ENCODE assay signal across 15 cellular contexts in the genomic region with DNA sequence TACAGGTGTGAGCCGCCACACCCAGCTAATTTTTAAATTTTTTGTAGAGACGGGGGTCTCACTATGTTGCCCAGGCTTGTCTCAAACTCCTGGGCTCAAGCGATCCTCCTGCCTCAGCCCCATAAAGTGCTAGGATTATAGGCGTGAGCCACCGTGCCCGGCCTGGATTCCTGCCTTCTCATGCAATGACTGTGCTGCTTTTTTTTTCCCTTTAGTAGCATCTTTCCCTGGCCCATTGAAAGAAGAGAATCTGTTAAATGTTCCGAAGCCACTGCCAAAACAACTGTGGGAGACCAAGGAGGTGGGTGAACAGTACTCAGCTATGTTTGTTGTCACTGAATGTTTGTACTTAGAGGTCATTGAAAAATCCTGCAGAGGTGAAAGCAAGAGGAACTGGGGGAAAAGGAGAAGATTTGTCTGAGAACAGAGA.
DNase-seq lines count a peak whose midpoint lies in the region; ATAC-seq, FAIRE-seq and TF ChIP-seq lines count a peak whose summit lies in the region.
"Had no signal": no experiment of that assay in that cellular context is flagged by ENCODE, and none has a peak within 500 bp of the region (broad histone marks: within the 10 kb centered on the region; RNA-seq: fewer than 3 reads in every experiment).

No MANE protein-coding gene starts in this region.

- BruUV-seq in K562 (replicated peaks; lab: Mats Ljungman, UMichigan) = no TSS peak

- H3K4me3 ChIP-seq in HEK293 (ENCODE audit: low read depth, low read length) (no peak overlapping the region), K562 (no peak overlapping the region), psoas muscle (no peak overlapping the region), colonic mucosa (no peak overlapping the region)

- intact Hi-C loops in K562 (cut with micrococcal nuclease) = no loop called here
- intact Hi-C loops in psoas muscle (cut with DNase I) = no loop called here
- intact Hi-C loops in colonic mucosa (cut with DNase I) = no loop called here

- H3K27me3 ChIP-seq in K562 (ENCODE audit: control insufficient read depth in 2 of 2, insufficient read depth in 2 of 2, low read length in 2 of 2) (no peaks in the 10 kb centered on the region), psoas muscle (ENCODE audit: insufficient read depth in 3 of 3, low read length in 2 of 3) (no peaks in the 10 kb centered on the region), colonic mucosa (no peaks in the 10 kb centered on the region)

- DNase-seq in DMS53 (lab: John Stamatoyannopoulos, UW) (peak; percentile 8), DMS53 treated with DMSO at 0.1 percent for 48 hours (lab: John Stamatoyannopoulos, UW; ENCODE audit: unreplicated experiment) (no peak), K562 (ENCODE audit: extremely low read depth in 1 of 4, low spot score in 3 of 4) (peak in 1 of 4 experiments; percentile 34), psoas muscle (peak in 1 of 2 donors; percentile 76), cerebellum (ENCODE audit: low spot score) (no peak), colonic mucosa (no peak)
- DNase-seq: activated CD8-positive, alpha-beta memory T cell treated with anti-CD3 and anti-CD28 coated beads, Interleukin-2, amount 50 U/mL, for 4 hours; cerebellar nuclear complex; mesendoderm; NCI-H1048; NCI-H446; SK-N-SH had no signal

- no peaks in the 10 kb centered on the region for H3K9me3 ChIP-seq in HEK293 (ENCODE audit: control insufficient read depth, insufficient read depth, low read depth, low read length)
- H3K9me3 ChIP-seq in K562 (replicated peaks; ENCODE audit: control insufficient read depth, insufficient read depth, low read depth, low read length) = no peaks in the 10 kb centered on the region
- no peaks in the 10 kb centered on the region for H3K9me3 ChIP-seq in psoas muscle
- H3K9me3 ChIP-seq in colonic mucosa = no peaks in the 10 kb centered on the region
- H3K9me3 ChIP-seq: SK-N-SH had no signal

- TF ChIP-seq POLR2A in K562 (conservative IDR thresholded peaks at IDR 0.05) = no peak

- H3K9me1 ChIP-seq in K562 (ENCODE audit: control insufficient read depth, insufficient read depth, low read length) = no peaks in the 10 kb centered on the region

- no peak for TF ChIP-seq CTCF in HEK293 (tag by site-specific recombination; IDR thresholded peaks at IDR 0.05)
- no peak for TF ChIP-seq CTCF in K562 (IDR thresholded peaks at IDR 0.05 in 2 of 3, conservative IDR thresholded peaks at IDR 0.05 in 1 of 3; ENCODE audit: insufficient read depth in 2 of 3, low read depth in 1 of 3, low read length in 3 of 3)
- TF ChIP-seq CTCF in psoas muscle (IDR thresholded peaks at IDR 0.05) = no peak
- no peak for TF ChIP-seq CTCF in colonic mucosa (IDR thresholded peaks at IDR 0.05)

- no peaks in the 10 kb centered on the region for H4K20me1 ChIP-seq in K562 (replicated peaks; ENCODE audit: control insufficient read depth, insufficient read depth, low read length)

- no peak overlapping the region for H2AFZ ChIP-seq in K562 (ENCODE audit: low read depth, low read length)

- 24% methylated on average over 7 of the region's 7 CpGs for WGBS in K562 (ENCODE audit: insufficient coverage, low coverage, missing lambda C conversion rate)
- 41 to 70% (median 51%) methylated on average over 7 of the region's 7 CpGs for WGBS in psoas muscle, 3 donors

- ATAC-seq in K562 (peak; percentile 69), psoas muscle (peak; percentile 23 to 91 (median 72)), GM19463 (IDR thresholded peaks at IDR 0.05; ENCODE audit: unreplicated experiment) (no peak)

- no peak for TF ChIP-seq RAD21 in K562 (CRISPR knock-in tag; conservative IDR thresholded peaks at IDR 0.05 in 1 of 2, IDR thresholded peaks at IDR 0.05 in 1 of 2)

- H3K36me3 ChIP-seq in HEK293 (ENCODE audit: control insufficient read depth in 2 of 2, insufficient read depth in 1 of 2, low read length in 2 of 2) = peaks cover 20 to 60% of the 10 kb centered on the region in 2 experiments; a peak in 2 of 3 replicates
- H3K36me3 ChIP-seq in K562 (ENCODE audit: control insufficient read depth, insufficient read depth, low read length) = peaks cover 24% of the 10 kb centered on the region; the same call in 2 of the 3 replicates
- H3K36me3 ChIP-seq in psoas muscle (ENCODE audit: insufficient read depth in 1 of 2, low read depth in 1 of 2) = peaks cover 0 to 79% of the 10 kb centered on the region in 2 donors
- no peaks in the 10 kb centered on the region for H3K36me3 ChIP-seq in colonic mucosa

- in situ Hi-C loops in K562 (cut with MboI) = no loop called here

- TF ChIP-seq EP300 in K562 (IDR thresholded peaks at IDR 0.05; ENCODE audit: low read length) = no peak

- H3K79me2 ChIP-seq in K562 (ENCODE audit: control insufficient read depth, insufficient read depth, low read length) = no peaks in the 10 kb centered on the region

- H3K4me2 ChIP-seq in K562 (ENCODE audit: insufficient read depth, low read length) = 0 out of 2 replicates have a peak overlapping the region, but pooled peaks have one; percentile 7
- H3K4me2 ChIP-seq: SK-N-SH had no signal

- FAIRE-seq in K562 (lab: Jason Lieb, UNC) = peak; percentile 66

- POLR2A ChIA-PET in HEK293 (lab: Yijun Ruan, JAX) = no interaction called here
- POLR2A ChIA-PET in K562 (lab: Yijun Ruan, JAX) = interaction anchor here (0.7 to 1.7 kb wide), 3 partner anchors 9 to 90 kb away, joined by 3 to 4 read pairs (median 3); no protein-coding TSS in a partner anchor

- no peak overlapping the region for H3K9ac ChIP-seq in K562 (ENCODE audit: insufficient read depth in 1 of 2, low read depth in 2 of 2, low read length in 2 of 2)
- no peak overlapping the region for H3K9ac ChIP-seq in colonic mucosa (ENCODE audit: low read depth in 2 of 2, low read length in 2 of 2)
- H3K9ac ChIP-seq: SK-N-SH had no signal

- CTCF ChIA-PET in HEK293 (lab: Yijun Ruan, JAX) = interaction anchor here (0.7 kb wide), 3 partner anchors 24 to 319 kb away, joined by 3 to 6 read pairs (median 4); no protein-coding TSS in a partner anchor
- CTCF ChIA-PET in K562 (lab: Yijun Ruan, JAX; ENCODE audit: low intra/inter-chr PET ratio) = interaction anchor here (0.7 kb wide), 1 partner anchor 924 kb away, joined by 3 read pairs; no protein-coding TSS in a partner anchor

- no peaks in the 10 kb centered on the region for H3K4me1 ChIP-seq in HEK293 (ENCODE audit: control insufficient read depth, insufficient read depth, low read length)
- peaks cover 16 to 35% of the 10 kb centered on the region in 2 experiments for H3K4me1 ChIP-seq in K562 (replicated peaks in 1 of 2; ENCODE audit: control insufficient read depth in 2 of 2, insufficient read depth in 2 of 2, low read length in 2 of 2)
- H3K4me1 ChIP-seq in psoas muscle = peaks cover 4% of the 10 kb centered on the region
- H3K4me1 ChIP-seq in colonic mucosa = no peaks in the 10 kb centered on the region

- H3K27ac ChIP-seq in HEK293 (ENCODE audit: extremely low read depth, low read depth, low read length) = no peak overlapping the region
- peak overlapping the region; percentile 66 for H3K27ac ChIP-seq in K562 (ENCODE audit: extremely low read depth, low read depth, low read length)
- peak overlapping the region; percentile 20 for H3K27ac ChIP-seq in psoas muscle
- H3K27ac ChIP-seq in colonic mucosa = no peak overlapping the region
- H3K27ac ChIP-seq: 22Rv1 had no signal

TF ChIP-seq in HEK293, 187 proteins besides CTCF, POLR2A, EP300 and RAD21 (continues in another document):
- TF ChIP-seq ZSCAN16 (tag by site-specific recombination; IDR thresholded peaks at IDR 0.05) (no peak), ZNF16 (tag by site-specific recombination; IDR thresholded peaks at IDR 0.05; ENCODE audit: low read depth) (no peak), ZSCAN23 (tag by site-specific recombination; IDR thresholded peaks at IDR 0.05) (no peak)
- TF ChIP-seq, protein P1, sequence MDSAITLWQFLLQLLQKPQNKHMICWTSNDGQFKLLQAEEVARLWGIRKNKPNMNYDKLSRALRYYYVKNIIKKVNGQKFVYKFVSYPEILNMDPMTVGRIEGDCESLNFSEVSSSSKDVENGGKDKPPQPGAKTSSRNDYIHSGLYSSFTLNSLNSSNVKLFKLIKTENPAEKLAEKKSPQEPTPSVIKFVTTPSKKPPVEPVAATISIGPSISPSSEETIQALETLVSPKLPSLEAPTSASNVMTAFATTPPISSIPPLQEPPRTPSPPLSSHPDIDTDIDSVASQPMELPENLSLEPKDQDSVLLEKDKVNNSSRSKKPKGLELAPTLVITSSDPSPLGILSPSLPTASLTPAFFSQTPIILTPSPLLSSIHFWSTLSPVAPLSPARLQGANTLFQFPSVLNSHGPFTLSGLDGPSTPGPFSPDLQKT (IDR thresholded peaks at IDR 0.05; ENCODE audit: borderline replicate concordance, low read depth, low read length) = no peak

TF ChIP-seq in K562, 482 proteins besides CTCF, POLR2A, EP300 and RAD21 (continues in another document):
- TF ChIP-seq HDAC6 (IDR thresholded peaks at IDR 0.05; ENCODE audit: low read depth, low read length) = no peak
- TF ChIP-seq CAMTA2 (CRISPR knock-in tag; conservative IDR thresholded peaks at IDR 0.05) = no peak

Comparison
In these comparisons a context has a peak if more than half of its experiments do, and no peak if none do; other contexts are left out.
1. H3K27ac ChIP-seq: peak in K562 (single experiment) and psoas muscle (single experiment); none in HEK293 (single experiment) and colonic mucosa (single experiment).